In the genomic region with DNA sequence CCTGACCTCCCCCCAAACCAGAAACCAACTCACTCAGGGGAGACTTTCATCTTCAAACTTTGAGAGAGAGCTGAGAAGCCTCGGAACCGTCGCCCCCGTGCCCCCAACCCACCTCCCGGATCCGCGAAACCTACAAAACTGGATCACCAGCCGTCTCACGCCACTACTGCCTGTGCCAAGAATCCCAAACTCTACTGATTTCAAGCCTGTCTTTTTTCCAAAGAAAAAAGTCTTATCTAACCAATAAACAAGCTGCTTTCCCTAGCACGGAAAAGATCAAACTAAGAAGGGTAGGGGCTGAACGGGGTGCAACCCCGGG, we compare ENCODE assay signal across 9 cellular contexts.
DNase-seq lines count a peak whose midpoint lies in the region; ATAC-seq, FAIRE-seq and TF ChIP-seq lines count a peak whose summit lies in the region.
"Had no signal": no experiment of that assay in that cellular context is flagged by ENCODE, and none has a peak within 500 bp of the region (broad histone marks: within the 10 kb centered on the region; RNA-seq: fewer than 3 reads in every experiment).

No MANE protein-coding gene starts in this region.

- H2AFZ ChIP-seq in SU-DHL-6 (ENCODE audit: low read depth, low read length, severe bottlenecking): no peak overlapping the region

- no peaks in the 10 kb centered on the region for H3K79me2 ChIP-seq in SU-DHL-6 (ENCODE audit: insufficient read depth, low read length)

- H3K4me2 ChIP-seq in SU-DHL-6 (ENCODE audit: low read depth, low read length, poor library complexity, severe bottlenecking): peak overlapping the region; percentile 83

- no peak for ATAC-seq in HG03045 (IDR thresholded peaks at IDR 0.05; ENCODE audit: unreplicated experiment)

- no peak for FAIRE-seq in HTR-8/SVneo (lab: Jason Lieb, UNC)
- FAIRE-seq: GM18507 had no signal

- no peaks in the 10 kb centered on the region for H3K36me3 ChIP-seq in GM06990 (ENCODE audit: control insufficient read depth, insufficient read depth, low read length)
- no peaks in the 10 kb centered on the region for H3K36me3 ChIP-seq in SU-DHL-6 (ENCODE audit: low read length)

- TF ChIP-seq CTCF in GM06990 (IDR thresholded peaks at IDR 0.05; ENCODE audit: insufficient read depth, low read length, poor library complexity, severe bottlenecking) (no peak), SU-DHL-6 (IDR thresholded peaks at IDR 0.05; ENCODE audit: insufficient read depth, low read length, poor library complexity, severe bottlenecking) (no peak)

- H3K4me3 ChIP-seq in GM06990 (replicated peaks; ENCODE audit: low read depth, low read length) (peak overlapping the region; percentile 67), SU-DHL-6 (ENCODE audit: insufficient read depth, low read length, poor library complexity, severe bottlenecking) (no peak overlapping the region)

- no peaks in the 10 kb centered on the region for H3K27me3 ChIP-seq in GM06990 (replicated peaks; ENCODE audit: control insufficient read depth, insufficient read depth, low read length)
- H3K27me3 ChIP-seq in SU-DHL-6 (ENCODE audit: low read length): no peaks in the 10 kb centered on the region

- H3K9me2 ChIP-seq in SU-DHL-6 (replicated peaks; ENCODE audit: insufficient read depth, low read length): no peaks in the 10 kb centered on the region

- H4K20me1 ChIP-seq in SU-DHL-6 (ENCODE audit: low read depth, low read length): no peaks in the 10 kb centered on the region

- H3F3A ChIP-seq in SU-DHL-6 (ENCODE audit: insufficient read depth): no peaks in the 10 kb centered on the region

- H3K27ac ChIP-seq in SU-DHL-6 (ENCODE audit: low read depth, low read length): no peak overlapping the region

- H3K9me3 ChIP-seq in SU-DHL-6 (ENCODE audit: insufficient read depth, low read length): no peaks in the 10 kb centered on the region

- no peak overlapping the region for H3K9ac ChIP-seq in SU-DHL-6 (ENCODE audit: low read length)

- no peak for DNase-seq in GM06990 (ENCODE audit: extremely low read depth, insufficient read length)
- peak; percentile 19 for DNase-seq in fibroblast of peridontal ligament (ENCODE audit: extremely low read depth)
- DNase-seq in retina: peak; percentile 62
- no peak for DNase-seq in stimulated activated CD4-positive, alpha-beta T cell treated with anti-CD3 and anti-CD28 coated beads, Interleukin-2, amount 100 ng/mL, for 48 hours
- no peak for DNase-seq in activated effector memory CD4-positive, alpha-beta T cell treated with Interleukin-2 at 50 U/mL for 16 hours
- DNase-seq in HTR-8/SVneo (ENCODE audit: insufficient read length, low spot score): no peak

Comparison
In these comparisons a context has a peak if more than half of its experiments do, and no peak if none do; other contexts are left out.
1. DNase-seq: peak in fibroblast of peridontal ligament (single experiment) and retina (single experiment); none in GM06990 (single experiment), stimulated activated CD4-positive, alpha-beta T cell treated with anti-CD3 and anti-CD28 coated beads, Interleukin-2, amount 100 ng/mL, for 48 hours (0 of 2), activated effector memory CD4-positive, alpha-beta T cell treated with Interleukin-2 at 50 U/mL for 16 hours (single experiment) and HTR-8/SVneo (single experiment).